In genomic region chr18:58135806-58136331, GRCh38 we compare ENCODE assay signal across 8 cellular contexts.
DNase-seq lines count a peak whose midpoint lies in the region; ATAC-seq and TF ChIP-seq lines count a peak whose summit lies in the region.

No MANE protein-coding gene starts in this region.

- POLR2A ChIA-PET in GM10248 (lab: Yijun Ruan, JAX): no interaction called here

- no peaks in the 10 kb centered on the region for H3K36me3 Mint-ChIP-seq in T-helper 17 cell (ENCODE audit: low read depth)

- H3K9me3 ChIP-seq in T-helper 17 cell (ENCODE audit: control insufficient read depth, low read length, poor library complexity, severe bottlenecking): no peaks in the 10 kb centered on the region

- H3K4me1 Mint-ChIP-seq in T-helper 17 cell: peaks cover 10% of the 10 kb centered on the region

- CTCF ChIA-PET in GM10248 (lab: Yijun Ruan, JAX): interaction anchor here (0.7 to 6.1 kb wide), 41 partner anchors 9 to 627 kb away, joined by 3 to 39 read pairs (median 4); partner anchors contain the start of gene NEDD4L

- H3K4me3 Mint-ChIP-seq in T-helper 17 cell: peak overlapping the region; percentile 43

- ATAC-seq in T-helper 17 cell: peak; percentile 68
- ATAC-seq in GM19328 (IDR thresholded peaks at IDR 0.05; ENCODE audit: unreplicated experiment): no peak

- TF ChIP-seq CTCF in GM10248 (IDR thresholded peaks at IDR 0.05; ENCODE audit: control extremely low read depth, extremely low read depth, low read depth, missing control alignments): peak; percentile 85

- H3K27ac Mint-ChIP-seq in T-helper 17 cell: no peak overlapping the region

- DNase-seq in GM10248 (ENCODE audit: extremely low spot score) (peak; percentile 79), HCEC 1CT (peak; percentile 76), NCI-H1092 treated with DMSO at 0.1 percent for 48 hours (lab: John Stamatoyannopoulos, UW) (peak; percentile 58), T-helper 17 cell (peak in 2 of 3 donors; percentile 11 to 13), brain pericyte (ENCODE audit: low read depth, low spot score) (peak; percentile 24), islet precursor cell (peak; percentile 74)
- peak; percentile 53 to 55 for DNase-seq in stimulated activated CD4-positive, alpha-beta T cell treated with anti-CD3 and anti-CD28 coated beads, Interleukin-2, amount 100 ng/mL, for 24 hours

- peaks cover 43% of the 10 kb centered on the region for H3K27me3 Mint-ChIP-seq in T-helper 17 cell

Comparison
In these comparisons a context has a peak if more than half of its experiments do, and no peak if none do; other contexts are left out.
1. DNase-seq: peak in every context shown above with its lines; median percentile 79 in GM10248; 76 in HCEC 1CT; 74 in islet precursor cell; 58 in NCI-H1092 treated with DMSO at 0.1 percent for 48 hours; 54 in stimulated activated CD4-positive, alpha-beta T cell treated with anti-CD3 and anti-CD28 coated beads, Interleukin-2, amount 100 ng/mL, for 24 hours; 24 in brain pericyte; 12 in T-helper 17 cell.